In genomic region chr16:88383401-88384221, GRCh38 we compare ENCODE assay signal across 8 cellular contexts. TPM values are rescaled to one million over a fixed set of nuclear protein-coding genes. Genes with fewer than 3 reads are reported as not detected.
DNase-seq lines count a peak whose midpoint lies in the region; ATAC-seq and FAIRE-seq lines count a peak whose summit lies in the region.

No MANE protein-coding gene starts in this region.

- DNase-seq in HTR-8/SVneo (ENCODE audit: insufficient read length, low spot score), result peak; percentile 73
- DNase-seq in dermis blood vessel endothelial cell, result peak; percentile 37
- DNase-seq in T-helper 17 cell, result no peak
- DNase-seq in NAMALWA (ENCODE audit: low spot score), result no peak
- DNase-seq in small intestine, result no peak

- FAIRE-seq in HTR-8/SVneo (lab: Jason Lieb, UNC) (peak; percentile 87), small intestine (lab: Jason Lieb, UNC) (no peak)

- no peak overlapping the region for H3K4me3 Mint-ChIP-seq in T-helper 17 cell

- no peak overlapping the region for H3K27ac Mint-ChIP-seq in T-helper 17 cell

- peaks cover 38% of the 10 kb centered on the region for H3K79me2 ChIP-seq in ACC112 (ENCODE audit: control insufficient read depth, insufficient read depth, low read length, unreplicated experiment)

- WGBS in mesodermal cell (ENCODE audit: insufficient coverage in 2 of 2), 2 experiments, result 3% methylated on average over 66 to 88 of the region's 94 CpGs
- WGBS in small intestine, 3 donors, result 2 to 5% (median 2%) methylated on average over 48 to 94 of the region's 94 CpGs

- H3K4me1 ChIP-seq in ACC112 (ENCODE audit: control insufficient read depth, insufficient read depth, low read length, unreplicated experiment) (peaks cover 7% of the 10 kb centered on the region), mesodermal cell (ENCODE audit: control insufficient read depth, insufficient read depth, low read length, poor library complexity, severe bottlenecking) (peaks cover 3% of the 10 kb centered on the region), small intestine (ENCODE audit: control insufficient read depth in 2 of 2, insufficient read depth in 1 of 2, low read depth in 1 of 2, low read length in 1 of 2) (no peaks in the 10 kb centered on the region)

- peak overlapping the region; percentile 87 for H3K4me3 ChIP-seq in ACC112 (ENCODE audit: low read depth, low read length)
- peak overlapping the region; percentile 31 for H3K4me3 ChIP-seq in mesodermal cell (ENCODE audit: extremely low read depth, insufficient read depth, low read length, poor library complexity, severe bottlenecking)
- peak overlapping the region in 1 of 2 donors; percentile 36 for H3K4me3 ChIP-seq in small intestine (ENCODE audit: low read depth in 1 of 2, low read length in 2 of 2)

- H3K36me3 Mint-ChIP-seq in T-helper 17 cell (ENCODE audit: low read depth), result no peaks in the 10 kb centered on the region

- peak overlapping the region; percentile 54; the same call in 1 of the 2 replicates for H3K27ac ChIP-seq in ACC112 (ENCODE audit: low read depth, low read length)
- H3K27ac ChIP-seq in mesodermal cell (ENCODE audit: low read depth, low read length, severe bottlenecking), result no peak overlapping the region
- H3K27ac ChIP-seq in small intestine (ENCODE audit: low read depth in 1 of 2, low read length in 1 of 2), result no peak overlapping the region

- H3K36me3 ChIP-seq in ACC112 (ENCODE audit: insufficient read depth, low read length), result no peaks in the 10 kb centered on the region
- no peaks in the 10 kb centered on the region for H3K36me3 ChIP-seq in mesodermal cell (ENCODE audit: control insufficient read depth, insufficient read depth, low read length)
- no peaks in the 10 kb centered on the region for H3K36me3 ChIP-seq in small intestine (ENCODE audit: control insufficient read depth in 2 of 2, insufficient read depth in 2 of 2, low read length in 2 of 2)

- peaks cover 4% of the 10 kb centered on the region for H3K4me1 Mint-ChIP-seq in T-helper 17 cell

- no peaks in the 10 kb centered on the region for H3K27me3 ChIP-seq in ACC112 (ENCODE audit: insufficient read depth, low read length)
- peaks cover 5 to 14% of the 10 kb centered on the region in 2 donors for H3K27me3 ChIP-seq in small intestine (ENCODE audit: control insufficient read depth in 2 of 2, insufficient read depth in 2 of 2, low read length in 2 of 2)

- H3K27me3 Mint-ChIP-seq in T-helper 17 cell, result peaks cover 33% of the 10 kb centered on the region

- H3K9me3 ChIP-seq in mesodermal cell (ENCODE audit: control insufficient read depth, low read length) (no peaks in the 10 kb centered on the region), T-helper 17 cell (ENCODE audit: control insufficient read depth, low read length, poor library complexity, severe bottlenecking) (no peaks in the 10 kb centered on the region), small intestine (ENCODE audit: control insufficient read depth, low read depth) (no peaks in the 10 kb centered on the region)

- peak overlapping the region; percentile 70 for H2AFZ ChIP-seq in ACC112 (ENCODE audit: low read length, unreplicated experiment)

- ATAC-seq in T-helper 17 cell, result no peak
- ATAC-seq in GM18517 (IDR thresholded peaks at IDR 0.05; ENCODE audit: unreplicated experiment), result no peak

RNA-seq across cellular contexts. Expression of gene ZNF469, which starts 0.9 kb away (rescaled TPM):
- 0.79 and 1.0 TPM in 2 replicates for total RNA-seq in dermis blood vessel endothelial cell
- 2.3 TPM for polyA plus RNA-seq in mesodermal cell (2013, experiment 1 of 2)
- 1.7 TPM for polyA plus RNA-seq in mesodermal cell (2013, experiment 2 of 2)
- total RNA-seq in T-helper 17 cell, result under 1 TPM; 0.32 to 0.55 TPM
- under 1 TPM in 2 of 3 donors, not detected in 1; under 0.01 to 0.30 TPM for polyA plus RNA-seq in small intestine

Comparison
In these comparisons a context has a peak if more than half of its experiments do, and no peak if none do; other contexts are left out.
1. DNase-seq: peak in HTR-8/SVneo (single experiment) and dermis blood vessel endothelial cell (single experiment); none in T-helper 17 cell (0 of 3), NAMALWA (single experiment) and small intestine (single experiment).